Comparison of ENCODE assay signal across 7 cellular contexts in the genomic region with DNA sequence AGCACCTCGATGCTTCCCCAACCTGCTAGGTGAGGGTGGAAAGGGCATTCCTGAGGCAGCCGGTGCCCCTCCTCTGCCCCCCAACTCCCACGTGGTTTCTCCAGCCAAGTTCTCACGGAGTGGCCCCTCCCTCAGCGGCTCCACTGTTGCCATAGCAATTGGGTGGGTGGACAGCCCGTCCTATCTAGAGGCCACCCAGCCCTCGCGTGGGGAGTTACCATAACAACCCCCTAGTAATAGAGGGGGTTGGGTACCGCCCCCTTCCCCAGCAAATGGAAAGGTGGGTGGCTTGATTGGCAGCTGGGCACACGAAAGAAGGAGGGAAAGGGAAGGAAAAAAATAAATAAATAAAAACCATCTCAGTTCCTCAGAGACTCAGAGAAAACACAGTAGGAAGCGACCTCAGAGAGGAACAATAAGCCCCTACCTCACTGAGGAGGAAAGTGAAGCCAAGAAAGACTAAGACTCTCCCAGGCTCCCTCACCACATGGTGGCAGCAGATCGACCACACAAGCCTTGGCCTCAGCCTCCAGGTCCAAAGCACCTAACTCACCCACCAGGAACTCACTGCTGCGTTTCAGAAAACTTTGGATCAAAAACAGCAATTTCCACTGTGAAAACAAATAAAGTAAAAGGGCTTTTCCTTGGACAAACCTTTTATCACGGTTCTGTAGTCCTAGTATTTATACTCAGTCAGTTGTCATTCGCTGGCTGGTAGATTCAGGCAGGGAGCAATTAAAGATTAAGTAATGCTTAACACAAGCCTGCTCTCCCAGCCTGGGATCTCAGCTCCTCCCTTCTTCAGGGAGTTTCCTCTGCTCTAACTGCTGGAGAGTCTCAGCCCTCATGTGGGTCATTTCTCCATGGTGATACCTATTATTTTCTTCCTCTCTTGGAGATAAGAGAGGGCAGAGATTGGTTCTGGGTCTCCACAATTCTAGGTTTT. TPM values are rescaled to one million over a fixed set of nuclear protein-coding genes. Genes with fewer than 3 reads are reported as not detected.
DNase-seq lines count a peak whose midpoint lies in the region; ATAC-seq, FAIRE-seq and TF ChIP-seq lines count a peak whose summit lies in the region.
"Not testable (repeated sequence)": the region's sequence is repeated elsewhere in the genome, so short reads cannot be mapped to it uniquely, and the experiment has no call there.

No MANE protein-coding gene starts in this region.

- DNase-seq in OCI-LY7 (ENCODE audit: low spot score); GM12878 (ENCODE audit: low read depth, low spot score); foreskin keratinocyte; memory B cell (ENCODE audit: low spot score in 2 of 2): not testable (repeated sequence)

- H4K20me1 ChIP-seq in OCI-LY7 (ENCODE audit: insufficient read depth, low read length); GM12878 (ENCODE audit: control insufficient read depth, insufficient read depth): not testable (repeated sequence)

- 8% methylated on average over 5 of the region's 15 CpGs for WGBS in GM12878 (ENCODE audit: insufficient coverage, insufficient replicate concordance, low lambda C conversion rate, missing lambda C conversion rate)

- not testable (repeated sequence) for H3K4me3 ChIP-seq in HEK293 (ENCODE audit: low read depth, low read length); OCI-LY7 (ENCODE audit: low read depth, low read length, poor library complexity, severe bottlenecking); GM12878

- H3K4me2 ChIP-seq in OCI-LY7 (ENCODE audit: low read length); GM12878 (ENCODE audit: control insufficient read depth, insufficient read depth): not testable (repeated sequence)

- in situ Hi-C loops in GM12878 (cut with MboI): not testable (repeated sequence)

- CTCF ChIA-PET in HEK293 (lab: Yijun Ruan, JAX); OCI-LY7 (lab: Charles Lee; ENCODE audit: unreplicated experiment); GM12878 (lab: Yijun Ruan, JAX): not testable (repeated sequence)

- POLR2A ChIA-PET in HEK293 (lab: Yijun Ruan, JAX); OCI-LY7 (lab: Charles Lee); GM12878 (lab: Charles Lee): not testable (repeated sequence)

- H3K4me3 Mint-ChIP-seq in memory B cell: not testable (repeated sequence)

- peak; percentile 94 for FAIRE-seq in GM12878 (lab: Jason Lieb, UNC)

- H3K9me2 ChIP-seq in OCI-LY7 (ENCODE audit: insufficient read depth, low read length): not testable (repeated sequence)

- TF ChIP-seq EP300 in GM12878 (IDR thresholded peaks at IDR 0.05; ENCODE audit: borderline replicate concordance in 1 of 2, control insufficient read depth in 1 of 2, low read depth in 2 of 2, low read length in 2 of 2): not testable (repeated sequence)

- RAD21 ChIA-PET in GM12878 (lab: Charles Lee; ENCODE audit: unreplicated experiment): not testable (repeated sequence)

- not testable (repeated sequence) for H3K27me3 Mint-ChIP-seq in memory B cell

- not testable (repeated sequence) for H3K27ac Mint-ChIP-seq in memory B cell

- not testable (repeated sequence) for H3K9ac ChIP-seq in GM12878 (ENCODE audit: control insufficient read depth, insufficient read depth, low read length)

- H3K4me1 Mint-ChIP-seq in memory B cell: not testable (repeated sequence)

- H3K27ac ChIP-seq in C4-2B; HEK293 (ENCODE audit: extremely low read depth, low read depth, low read length); OCI-LY7 (ENCODE audit: low read depth, low read length, poor library complexity, severe bottlenecking); GM12878 (ENCODE audit: control insufficient read depth, insufficient read depth); foreskin keratinocyte: not testable (repeated sequence)

- BruUV-seq in OCI-LY7 (replicated peaks; lab: Mats Ljungman, UMichigan); GM12878 (replicated peaks; lab: Mats Ljungman, UMichigan): not testable (repeated sequence)

- not testable (repeated sequence) for H3K4me1 ChIP-seq in HEK293 (ENCODE audit: control insufficient read depth, insufficient read depth, low read length); OCI-LY7 (ENCODE audit: insufficient read depth, low read length, poor library complexity, severe bottlenecking); GM12878 (ENCODE audit: control insufficient read depth, insufficient read depth, low read length); foreskin keratinocyte

- not testable (repeated sequence) for H3K27me3 ChIP-seq in GM12878 (replicated peaks in 1 of 2; ENCODE audit: control insufficient read depth in 2 of 2, insufficient read depth in 2 of 2, low read length in 1 of 2); foreskin keratinocyte

- intact Hi-C loops in OCI-LY7 (cut with micrococcal nuclease; ENCODE audit: unreplicated experiment); GM12878 (cut with micrococcal nuclease; ENCODE audit: unreplicated experiment): not testable (repeated sequence)

- ATAC-seq in SK-N-SH treated with all-trans-retinoic acid at 6 μM for 48 hours (peak; percentile 94), GM12878 (peak; percentile 31; the same call in 1 of the 3 replicates), foreskin keratinocyte (peak; percentile 23), memory B cell (ENCODE audit: low read depth) (peak; percentile 31)

- H3K36me3 Mint-ChIP-seq in memory B cell: not testable (repeated sequence)

- H2AFZ ChIP-seq in OCI-LY7 (ENCODE audit: low read length); GM12878 (ENCODE audit: control insufficient read depth, low read depth, low read length): not testable (repeated sequence)

- not testable (repeated sequence) for TF ChIP-seq RAD21 in GM12878 (IDR thresholded peaks at IDR 0.05; ENCODE audit: insufficient read depth, low read depth, low read length)

- TF ChIP-seq CTCF in C4-2B (conservative IDR thresholded peaks at IDR 0.05): peak; percentile 26
- not testable (repeated sequence) for TF ChIP-seq CTCF in HEK293 (tag by site-specific recombination; IDR thresholded peaks at IDR 0.05); GM12878 (IDR thresholded peaks at IDR 0.05 in 2 of 3, conservative IDR thresholded peaks at IDR 0.05 in 1 of 3; ENCODE audit: control insufficient read depth in 2 of 3, extremely low read depth in 1 of 3, insufficient read depth in 1 of 3, low read depth in 3 of 3, low read length in 3 of 3); foreskin keratinocyte (conservative IDR thresholded peaks at IDR 0.05)
- TF ChIP-seq CTCF in OCI-LY7 (conservative IDR thresholded peaks at IDR 0.05; ENCODE audit: low read length): 0 out of 2 replicates have a peak, but pooled peaks have one; percentile 14

- SMC1A ChIA-PET in GM12878 (lab: Charles Lee; ENCODE audit: uncharacterized antibody, unreplicated experiment): not testable (repeated sequence)

- H3K79me2 ChIP-seq in OCI-LY7 (ENCODE audit: insufficient read depth, low read depth, low read length); GM12878 (ENCODE audit: control insufficient read depth, insufficient read depth, low read length): not testable (repeated sequence)

- not testable (repeated sequence) for H3K9me3 ChIP-seq in HEK293 (ENCODE audit: control insufficient read depth, insufficient read depth, low read depth, low read length); OCI-LY7 (ENCODE audit: low read length); GM12878 (replicated peaks; ENCODE audit: control insufficient read depth, insufficient read depth, low read length)

- not testable (repeated sequence) for H3K9me3 Mint-ChIP-seq in memory B cell

- not testable (repeated sequence) for TF ChIP-seq POLR2A in GM12878 (IDR thresholded peaks at IDR 0.05; ENCODE audit: low read depth, low read length)

- not testable (repeated sequence) for H3K36me3 ChIP-seq in HEK293 (ENCODE audit: control insufficient read depth in 2 of 2, insufficient read depth in 1 of 2, low read length in 2 of 2); OCI-LY7 (ENCODE audit: insufficient read depth, low read length); GM12878 (ENCODE audit: control insufficient read depth in 2 of 2, insufficient read depth in 2 of 2, low read length in 1 of 2)

TF ChIP-seq in HEK293, 187 proteins besides CTCF, POLR2A, EP300 and RAD21 (continues in another document):
- peak; percentile 58; the same call in 1 of the 2 replicates for TF ChIP-seq ZNF394 (tag by site-specific recombination; IDR thresholded peaks at IDR 0.05; ENCODE audit: borderline replicate concordance)

RNA-seq across cellular contexts. Expression of a gene that starts 23.9 kb away (rescaled TPM):
- total RNA-seq in OCI-LY7 (2014; rRNA removed; shearing (Covaris generic)): 45.9 and 55.3 TPM in 2 replicates
- total RNA-seq in OCI-LY7 (2022) (91.5 and 92.1 TPM in 2 replicates), GM12878 (2014; rRNA removed) (16.7 and 18.4 TPM in 2 replicates), GM12878 (2014; rRNA removed; fragmentation: Illumina TruSeq; extraction: Trizol) (16.9 and 17.7 TPM in 2 replicates), GM12878 (2021) (18.7 and 24.0 TPM in 2 replicates), foreskin keratinocyte (29.0 and 35.8 TPM in 2 replicates)
- total RNA-seq in GM12878 (2013; cell fraction: nucleolus; rRNA removed): 67.6 and 69.0 TPM in 2 replicates
- 12.3 TPM for polyA plus RNA-seq in GM12878 (2011; ENCODE audit: low read depth)
- polyA plus RNA-seq in GM12878 (2011; rRNA removed) (35.1 and 36.9 TPM in 2 replicates), GM12878 (2014; fragmentation: Illumina TruSeq; extraction: Trizol) (20.1 and 35.5 TPM in 2 replicates), GM12878 (2014; fragmentation: Nextera tagmentation; extraction: Ambion mirVana) (1 to 10 TPM; 3.2 to 5.6 TPM), GM12878 (2014; rRNA removed) (21.7 and 28.6 TPM in 2 replicates), GM12878 (2016; fragmentation: Nextera tagmentation; extraction: Ambion mirVana) (10 to 100 TPM in 1 of 2 experiments, 1 to 10 TPM in 1; 9.9 to 10.1 TPM), foreskin keratinocyte (10.3 and 10.7 TPM in 2 replicates)
- 19.7 and 25.5 TPM in 2 replicates for polyA plus RNA-seq in GM12878 (2011; cell fraction: cytosol; rRNA removed)
- 92.5 and 96.3 TPM in 2 replicates for polyA plus RNA-seq in GM12878 (2011; cell fraction: nucleus; rRNA removed)
- 20.1 and 23.3 TPM in 2 replicates for polyA plus RNA-seq in GM12878 (2012)
- polyA minus RNA-seq in GM12878 (2011; rRNA and poly(A)+ RNA removed): 29.2 and 39.1 TPM in 2 replicates
- polyA minus RNA-seq in GM12878 (2011; cell fraction: cytosol; rRNA and poly(A)+ RNA removed): 7.5 and 9.1 TPM in 2 replicates
- 21.5 and 33.3 TPM in 2 replicates for polyA minus RNA-seq in GM12878 (2011; cell fraction: nucleus; rRNA and poly(A)+ RNA removed)

Comparison
In these comparisons a context has a peak if more than half of its experiments do, and no peak if none do; other contexts are left out.
1. ATAC-seq: peak in every context shown above with its lines; median percentile 94 in SK-N-SH treated with all-trans-retinoic acid at 6 μM for 48 hours; 31 in GM12878; 31 in memory B cell; 23 in foreskin keratinocyte.